Comparison of ENCODE assay signal across 1 cellular context in the genomic region with DNA sequence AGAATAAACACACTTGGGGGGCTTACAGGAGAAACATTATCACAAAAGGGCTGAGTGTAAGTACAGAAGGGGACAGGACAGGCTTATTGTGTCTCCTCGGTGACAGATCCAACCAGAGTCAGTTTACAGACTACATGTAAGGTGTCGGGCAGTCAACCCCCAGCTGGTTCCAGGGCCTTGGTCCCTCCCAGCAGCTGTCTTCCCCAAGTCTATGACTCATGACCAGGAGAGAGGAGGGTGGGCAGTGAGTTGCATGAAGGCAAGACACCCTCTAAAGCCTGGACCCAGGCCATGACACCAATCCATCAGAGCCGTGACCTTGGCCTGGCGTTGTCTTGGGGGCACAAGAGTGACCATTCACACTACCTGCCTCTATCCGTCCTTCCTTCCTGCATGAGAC.
TF ChIP-seq lines count a peak whose summit lies in the region.

No MANE protein-coding gene starts in this region.

TF ChIP-seq in K562, 482 proteins besides CTCF, POLR2A, EP300 and RAD21:
- TF ChIP-seq, protein P1, sequence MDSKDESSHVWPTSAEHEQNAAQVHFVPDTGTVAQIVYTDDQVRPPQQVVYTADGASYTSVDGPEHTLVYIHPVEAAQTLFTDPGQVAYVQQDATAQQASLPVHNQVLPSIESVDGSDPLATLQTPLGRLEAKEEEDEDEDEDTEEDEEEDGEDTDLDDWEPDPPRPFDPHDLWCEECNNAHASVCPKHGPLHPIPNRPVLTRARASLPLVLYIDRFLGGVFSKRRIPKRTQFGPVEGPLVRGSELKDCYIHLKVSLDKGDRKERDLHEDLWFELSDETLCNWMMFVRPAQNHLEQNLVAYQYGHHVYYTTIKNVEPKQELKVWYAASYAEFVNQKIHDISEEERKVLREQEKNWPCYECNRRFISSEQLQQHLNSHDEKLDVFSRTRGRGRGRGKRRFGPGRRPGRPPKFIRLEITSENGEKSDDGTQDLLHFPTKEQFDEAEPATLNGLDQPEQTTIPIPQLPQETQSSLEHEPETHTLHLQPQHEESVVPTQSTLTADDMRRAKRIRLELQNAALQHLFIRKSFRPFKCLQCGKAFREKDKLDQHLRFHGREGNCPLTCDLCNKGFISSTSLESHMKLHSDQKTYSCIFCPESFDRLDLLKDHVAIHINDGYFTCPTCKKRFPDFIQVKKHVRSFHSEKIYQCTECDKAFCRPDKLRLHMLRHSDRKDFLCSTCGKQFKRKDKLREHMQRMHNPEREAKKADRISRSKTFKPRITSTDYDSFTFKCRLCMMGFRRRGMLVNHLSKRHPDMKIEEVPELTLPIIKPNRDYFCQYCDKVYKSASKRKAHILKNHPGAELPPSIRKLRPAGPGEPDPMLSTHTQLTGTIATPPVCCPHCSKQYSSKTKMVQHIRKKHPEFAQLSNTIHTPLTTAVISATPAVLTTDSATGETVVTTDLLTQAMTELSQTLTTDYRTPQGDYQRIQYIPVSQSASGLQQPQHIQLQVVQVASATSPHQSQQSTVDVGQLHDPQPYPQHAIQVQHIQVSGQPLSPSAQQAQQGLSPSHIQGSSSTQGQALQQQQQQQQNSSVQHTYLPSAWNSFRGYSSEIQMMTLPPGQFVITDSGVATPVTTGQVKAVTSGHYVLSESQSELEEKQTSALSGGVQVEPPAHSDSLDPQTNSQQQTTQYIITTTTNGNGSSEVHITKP (IDR thresholded peaks at IDR 0.05; ENCODE audit: partially characterized antibody): peak; percentile 22
- no peak for TF ChIP-seq SMAD2 (IDR thresholded peaks at IDR 0.05; ENCODE audit: low read depth, low read length)
